ENCODE assay signal across 12 cellular contexts in genomic region chr3:128805771-128806170, GRCh38.
DNase-seq lines count a peak whose midpoint lies in the region; ATAC-seq, FAIRE-seq and TF ChIP-seq lines count a peak whose summit lies in the region.
"Had no signal": no experiment of that assay in that cellular context is flagged by ENCODE, and none has a peak within 500 bp of the region (broad histone marks: within the 10 kb centered on the region; RNA-seq: fewer than 3 reads in every experiment).

No MANE protein-coding gene starts in this region.

- peak overlapping the region; percentile 98 for H3K27ac Mint-ChIP-seq in activated T-cell treated with anti-CD3 and anti-CD28 coated beads, Interleukin-2, amount 50 U/mL, for 24 hours
- H3K27ac Mint-ChIP-seq in endothelial cell (ENCODE audit: unreplicated experiment): no peak overlapping the region
- peak overlapping the region; percentile 80 for H3K27ac Mint-ChIP-seq in stimulated activated memory B cell treated with anti-CD40 and anti-IgM and Interleukin-4, amounts not matched to agents 10 μg/mL and 1 μg/mL and 100 μg/mL, for 72 hours

- no peak for FAIRE-seq in urothelium cell line (lab: Jason Lieb, UNC)
- FAIRE-seq: islet of Langerhans had no signal

- H3K27me3 Mint-ChIP-seq in activated T-cell treated with anti-CD3 and anti-CD28 coated beads, Interleukin-2, amount 50 U/mL, for 24 hours: no peaks in the 10 kb centered on the region
- H3K27me3 Mint-ChIP-seq in endothelial cell (ENCODE audit: unreplicated experiment): peaks cover 2% of the 10 kb centered on the region
- H3K27me3 Mint-ChIP-seq in stimulated activated memory B cell treated with anti-CD40 and anti-IgM and Interleukin-4, amounts not matched to agents 10 μg/mL and 1 μg/mL and 100 μg/mL, for 72 hours: no peaks in the 10 kb centered on the region

- H3K4me3 Mint-ChIP-seq in activated T-cell treated with anti-CD3 and anti-CD28 coated beads, Interleukin-2, amount 50 U/mL, for 24 hours: peak overlapping the region; percentile 60
- peak overlapping the region; percentile 48 for H3K4me3 Mint-ChIP-seq in endothelial cell (ENCODE audit: unreplicated experiment)
- H3K4me3 Mint-ChIP-seq in stimulated activated memory B cell treated with anti-CD40 and anti-IgM and Interleukin-4, amounts not matched to agents 10 μg/mL and 1 μg/mL and 100 μg/mL, for 72 hours: no peak overlapping the region

- peaks cover 28% of the 10 kb centered on the region for H3K4me1 ChIP-seq in RWPE2 (ENCODE audit: insufficient read depth, poor library complexity, severe bottlenecking)

- H3K36me3 Mint-ChIP-seq in activated T-cell treated with anti-CD3 and anti-CD28 coated beads, Interleukin-2, amount 50 U/mL, for 24 hours (ENCODE audit: low read depth): peaks cover 84% of the 10 kb centered on the region
- H3K36me3 Mint-ChIP-seq in endothelial cell (ENCODE audit: low read depth, unreplicated experiment): peaks cover 42% of the 10 kb centered on the region
- peaks cover 65% of the 10 kb centered on the region for H3K36me3 Mint-ChIP-seq in stimulated activated memory B cell treated with anti-CD40 and anti-IgM and Interleukin-4, amounts not matched to agents 10 μg/mL and 1 μg/mL and 100 μg/mL, for 72 hours

- ATAC-seq in RWPE2 (ENCODE audit: low read depth): peak; percentile 88
- no peak for ATAC-seq in stimulated activated memory B cell treated with anti-CD40 and anti-IgM and Interleukin-4, amounts not matched to agents 10 μg/mL and 1 μg/mL and 100 μg/mL, for 72 hours
- no peak for ATAC-seq in HG03097 (IDR thresholded peaks at IDR 0.05; ENCODE audit: low FRiP score, unreplicated experiment)
- no peak for ATAC-seq in GM19467 (IDR thresholded peaks at IDR 0.05; ENCODE audit: unreplicated experiment)

- peak overlapping the region; percentile 36 for H3K27ac ChIP-seq in RWPE2 (ENCODE audit: poor library complexity, severe bottlenecking)

- peaks cover 83% of the 10 kb centered on the region for H3K4me1 Mint-ChIP-seq in activated T-cell treated with anti-CD3 and anti-CD28 coated beads, Interleukin-2, amount 50 U/mL, for 24 hours (ENCODE audit: low read depth)
- H3K4me1 Mint-ChIP-seq in endothelial cell (ENCODE audit: unreplicated experiment): peaks cover 49% of the 10 kb centered on the region
- peaks cover 58% of the 10 kb centered on the region for H3K4me1 Mint-ChIP-seq in stimulated activated memory B cell treated with anti-CD40 and anti-IgM and Interleukin-4, amounts not matched to agents 10 μg/mL and 1 μg/mL and 100 μg/mL, for 72 hours

- H3K9me3 Mint-ChIP-seq in activated T-cell treated with anti-CD3 and anti-CD28 coated beads, Interleukin-2, amount 50 U/mL, for 24 hours: no peaks in the 10 kb centered on the region
- H3K9me3 Mint-ChIP-seq in endothelial cell (ENCODE audit: unreplicated experiment): no peaks in the 10 kb centered on the region
- H3K9me3 Mint-ChIP-seq in stimulated activated memory B cell treated with anti-CD40 and anti-IgM and Interleukin-4, amounts not matched to agents 10 μg/mL and 1 μg/mL and 100 μg/mL, for 72 hours: no peaks in the 10 kb centered on the region

- H3K36me3 ChIP-seq in RWPE2 (ENCODE audit: low read depth): peaks cover 63% of the 10 kb centered on the region

- H3K9me3 ChIP-seq in RWPE2 (ENCODE audit: severe bottlenecking): no peaks in the 10 kb centered on the region

- no peaks in the 10 kb centered on the region for H3K27me3 ChIP-seq in RWPE2 (ENCODE audit: insufficient read depth, poor library complexity, severe bottlenecking)

- DNase-seq in activated T-cell treated with anti-CD3 and anti-CD28 coated beads, Interleukin-2, amount 50 U/mL, for 24 hours: no peak
- no peak for DNase-seq in activated T-cell treated with anti-CD3 and anti-CD28 coated beads for 4 hours
- DNase-seq in RWPE2 (ENCODE audit: low spot score): no peak
- no peak for DNase-seq in endothelial cell (ENCODE audit: low spot score)
- no peak for DNase-seq in urothelium cell line (ENCODE audit: low spot score)
- DNase-seq: NCI-H1417; stimulated activated CD4-positive, alpha-beta T cell treated with anti-CD3 and anti-CD28 coated beads, Interleukin-15, amount 100 ng/mL, for 24 hours; T1000 had no signal

- no peak overlapping the region for H3K4me3 ChIP-seq in RWPE2 (ENCODE audit: severe bottlenecking)

- TF ChIP-seq CTCF in RWPE2 (IDR thresholded peaks at IDR 0.05; ENCODE audit: poor library complexity, severe bottlenecking) (no peak), endothelial cell (IDR thresholded peaks at IDR 0.05; ENCODE audit: unreplicated experiment) (no peak)
